In the genomic region with DNA sequence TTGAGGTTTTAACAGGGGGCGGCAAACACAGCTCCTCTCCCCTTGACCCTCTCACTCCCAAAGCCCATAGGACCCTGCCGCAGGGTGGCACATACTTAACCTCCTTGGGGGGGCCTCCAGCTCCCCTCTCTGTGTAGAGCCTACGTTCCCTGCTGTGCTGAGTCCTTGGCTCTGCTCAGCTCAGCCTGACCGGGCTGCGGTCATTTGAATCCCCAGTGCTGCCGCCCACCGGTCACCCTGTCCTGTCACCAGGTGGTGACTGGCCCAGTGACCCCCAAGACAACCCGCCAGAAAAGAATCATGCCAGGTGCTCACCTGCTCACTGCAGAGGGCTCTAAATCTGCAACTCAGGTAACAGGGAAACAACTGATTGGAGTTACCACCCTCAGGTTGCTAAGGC, we compare ENCODE assay signal across 9 cellular contexts. TPM values are rescaled to one million over a fixed set of nuclear protein-coding genes. Genes with fewer than 3 reads are reported as not detected.
A peak's percentile ranks its signal among the peaks of the same experiment; 100 is the strongest.
DNase-seq lines count a peak whose midpoint lies in the region; ATAC-seq, FAIRE-seq and TF ChIP-seq lines count a peak whose summit lies in the region.
"Not testable (repeated sequence)": the region's sequence is repeated elsewhere in the genome, so short reads cannot be mapped to it uniquely, and the experiment has no call there.
"Had no signal": no experiment of that assay in that cellular context is flagged by ENCODE, and none has a peak within 500 bp of the region (broad histone marks: within the 10 kb centered on the region; RNA-seq: fewer than 3 reads in every experiment).

No MANE protein-coding gene starts in this region.

- not testable (repeated sequence) for TF ChIP-seq RAD21 in HepG2 (CRISPR knock-in tag; IDR thresholded peaks at IDR 0.05)

- not testable (repeated sequence) for FAIRE-seq in HepG2 (lab: Jason Lieb, UNC)

- H4K20me1 ChIP-seq in HepG2 (ENCODE audit: insufficient read depth, low read length); neural progenitor cell (ENCODE audit: low read depth): not testable (repeated sequence)

- not testable (repeated sequence) for H3K9ac ChIP-seq in HepG2 (ENCODE audit: insufficient read depth, low read depth, low read length); neural progenitor cell

- H3K4me3 ChIP-seq in HepG2 (replicated peaks in 1 of 3; ENCODE audit: insufficient read depth in 1 of 3, low read depth in 2 of 3, low read length in 3 of 3); neural progenitor cell: not testable (repeated sequence)

- H3K27ac ChIP-seq in CD4-positive, alpha-beta T cell (ENCODE audit: low read depth, low read length); HepG2 (ENCODE audit: extremely low read length, insufficient read depth, low read length); neural progenitor cell: not testable (repeated sequence)

- not testable (repeated sequence) for H3K9me3 ChIP-seq in CD4-positive, alpha-beta T cell (ENCODE audit: control insufficient read depth, low read length); HepG2 (ENCODE audit: low read length); neural progenitor cell (ENCODE audit: low read depth)

- not testable (repeated sequence) for H3K36me3 Mint-ChIP-seq in CD4-positive, alpha-beta T cell (ENCODE audit: low read depth); IgD-negative memory B cell; activated CD4-positive, alpha-beta T cell treated with anti-CD3 and anti-CD28 coated beads, Interleukin-2, amount 10 ng/mL, durations not matched to agents 7 days and 5 days (ENCODE audit: low read depth); brain; natural killer cell; neural progenitor cell; type B pancreatic cell

- not testable (repeated sequence) for H3K27me3 Mint-ChIP-seq in CD4-positive, alpha-beta T cell; IgD-negative memory B cell; activated CD4-positive, alpha-beta T cell treated with anti-CD3 and anti-CD28 coated beads, Interleukin-2, amount 10 ng/mL, durations not matched to agents 7 days and 5 days; brain; natural killer cell (ENCODE audit: low read depth in 2 of 2); neural progenitor cell (ENCODE audit: insufficient read depth, low read depth); type B pancreatic cell

- peak overlapping the region; percentile 23; the same call in 1 of the 2 replicates for H3K4me2 ChIP-seq in HepG2 (ENCODE audit: low read depth, low read length)
- not testable (repeated sequence) for H3K4me2 ChIP-seq in neural progenitor cell

- H3K27me3 ChIP-seq in CD4-positive, alpha-beta T cell (ENCODE audit: control insufficient read depth, insufficient read depth, low read length); HepG2 (ENCODE audit: control insufficient read depth in 1 of 2, insufficient read depth in 2 of 2, low read length in 2 of 2); neural progenitor cell: not testable (repeated sequence)

- H3K36me3 ChIP-seq in HepG2 (replicated peaks in 1 of 2; ENCODE audit: control insufficient read depth in 1 of 2, insufficient read depth in 2 of 2, low read length in 2 of 2); neural progenitor cell: not testable (repeated sequence)

- peaks cover 15% of the 10 kb centered on the region for H3F3A ChIP-seq in neural progenitor cell (ENCODE audit: low read depth)

- DNase-seq in CD4-positive, alpha-beta T cell; activated CD4-positive, alpha-beta T cell treated with anti-CD3 and anti-CD28 coated beads, Interleukin-2, amount 10 ng/mL, durations not matched to agents 7 days and 5 days; HepG2 (ENCODE audit: low spot score); natural killer cell; neural progenitor cell (ENCODE audit: low spot score); type B pancreatic cell (ENCODE audit: extremely low spot score, unreplicated experiment): not testable (repeated sequence)

- not testable (repeated sequence) for H3K27ac Mint-ChIP-seq in CD4-positive, alpha-beta T cell; activated CD4-positive, alpha-beta T cell treated with anti-CD3 and anti-CD28 coated beads, Interleukin-2, amount 10 ng/mL, durations not matched to agents 7 days and 5 days
- H3K27ac Mint-ChIP-seq in IgD-negative memory B cell (peak overlapping the region in 1 of 3 donors; percentile 34), brain (peak overlapping the region in 2 of 5 experiments; percentile 31 to 92), natural killer cell (peak overlapping the region; percentile 18 to 42), neural progenitor cell (peak overlapping the region; percentile 62), type B pancreatic cell (peak overlapping the region; percentile 34)

- peaks cover 24% of the 10 kb centered on the region for H3K4me1 Mint-ChIP-seq in CD4-positive, alpha-beta T cell (ENCODE audit: low read depth)
- peaks cover 8 to 12% (median 9%) of the 10 kb centered on the region in 3 donors for H3K4me1 Mint-ChIP-seq in IgD-negative memory B cell
- peaks cover 26% of the 10 kb centered on the region for H3K4me1 Mint-ChIP-seq in activated CD4-positive, alpha-beta T cell treated with anti-CD3 and anti-CD28 coated beads, Interleukin-2, amount 10 ng/mL, durations not matched to agents 7 days and 5 days
- H3K4me1 Mint-ChIP-seq in brain, result peaks cover 33% of the 10 kb centered on the region
- H3K4me1 Mint-ChIP-seq in natural killer cell, result peaks cover 11 to 33% of the 10 kb centered on the region in 2 donors
- H3K4me1 Mint-ChIP-seq in neural progenitor cell, result peaks cover 17% of the 10 kb centered on the region
- H3K4me1 Mint-ChIP-seq in type B pancreatic cell (ENCODE audit: unreplicated experiment), result not testable (repeated sequence)

- CTCF ChIA-PET in CD4-positive, alpha-beta T cell (lab: Charles Lee); activated CD4-positive, alpha-beta T cell treated with anti-CD3 and anti-CD28 coated beads, Interleukin-2, amount 10 ng/mL, durations not matched to agents 7 days and 5 days (lab: Charles Lee); HepG2 (lab: Yijun Ruan, JAX; ENCODE audit: low intra/inter-chr PET ratio, low total read pairs): not testable (repeated sequence)

- POLR2A ChIA-PET in CD4-positive, alpha-beta T cell (lab: Charles Lee); activated CD4-positive, alpha-beta T cell treated with anti-CD3 and anti-CD28 coated beads, Interleukin-2, amount 10 ng/mL, durations not matched to agents 7 days and 5 days (lab: Charles Lee); HepG2 (lab: Yijun Ruan, JAX): not testable (repeated sequence)

- BruUV-seq in HepG2 (replicated peaks; lab: Mats Ljungman, UMichigan), result not testable (repeated sequence)

- TF ChIP-seq EP300 in HepG2 (IDR thresholded peaks at IDR 0.05; ENCODE audit: low read depth in 2 of 2, low read length in 2 of 2); HepG2 (CRISPR knock-in tag; IDR thresholded peaks at IDR 0.05; ENCODE audit: borderline replicate concordance): not testable (repeated sequence)

- WGBS in HepG2 (ENCODE audit: low lambda C conversion rate), result 51% methylated on average over 6 of the region's 8 CpGs

- in situ Hi-C loops in HepG2 (cut with HindIII; ENCODE audit: extremely low pct_ligation_motif_present, low pct_unique_long_range_greater_than_20kb), result not testable (repeated sequence)

- intact Hi-C loops in CD4-positive, alpha-beta T cell (cut with DNase I, micrococcal nuclease), result loop anchor here in 1 of 2 experiments (10.0 kb wide), 1 partner anchor 133 kb away; no protein-coding TSS in a partner anchor
- intact Hi-C loops in HepG2 (cut with micrococcal nuclease; ENCODE audit: unreplicated experiment); natural killer cell (cut with micrococcal nuclease): not testable (repeated sequence)

- ATAC-seq in CD4-positive, alpha-beta T cell (ENCODE audit: poor library complexity); HepG2; natural killer cell: not testable (repeated sequence)

- H2AFZ ChIP-seq in HepG2 (ENCODE audit: low read length); neural progenitor cell (replicated peaks): not testable (repeated sequence)

- not testable (repeated sequence) for TF ChIP-seq CTCF in CD4-positive, alpha-beta T cell (IDR thresholded peaks at IDR 0.05); brain (conservative IDR thresholded peaks at IDR 0.05); HepG2 (CRISPR knock-in tag; IDR thresholded peaks at IDR 0.05); natural killer cell (IDR thresholded peaks at IDR 0.05); neural progenitor cell (IDR thresholded peaks at IDR 0.05); type B pancreatic cell (conservative IDR thresholded peaks at IDR 0.05)

- not testable (repeated sequence) for H3K79me2 ChIP-seq in HepG2 (ENCODE audit: insufficient read depth, low read length)
- H3K79me2 ChIP-seq in neural progenitor cell (ENCODE audit: low read depth), result peaks cover 18% of the 10 kb centered on the region

- H3K4me3 Mint-ChIP-seq in CD4-positive, alpha-beta T cell, result peak overlapping the region; percentile 67
- H3K4me3 Mint-ChIP-seq in IgD-negative memory B cell, result peak overlapping the region; percentile 25 to 93 (median 77)
- H3K4me3 Mint-ChIP-seq in activated CD4-positive, alpha-beta T cell treated with anti-CD3 and anti-CD28 coated beads, Interleukin-2, amount 10 ng/mL, durations not matched to agents 7 days and 5 days, result peak overlapping the region; percentile 7
- peak overlapping the region in 4 of 5 experiments; percentile 55 to 70 (median 64) for H3K4me3 Mint-ChIP-seq in brain
- H3K4me3 Mint-ChIP-seq in natural killer cell, result peak overlapping the region; percentile 57
- peak overlapping the region; percentile 36 for H3K4me3 Mint-ChIP-seq in neural progenitor cell
- peak overlapping the region; percentile 75 for H3K4me3 Mint-ChIP-seq in type B pancreatic cell

- H3K9me3 Mint-ChIP-seq in CD4-positive, alpha-beta T cell; IgD-negative memory B cell; activated CD4-positive, alpha-beta T cell treated with anti-CD3 and anti-CD28 coated beads, Interleukin-2, amount 10 ng/mL, durations not matched to agents 7 days and 5 days; natural killer cell; type B pancreatic cell: not testable (repeated sequence)
- H3K9me3 Mint-ChIP-seq in brain (peaks cover 0 to 12% (median 8%) of the 10 kb centered on the region in 5 experiments), neural progenitor cell (peaks cover 15% of the 10 kb centered on the region)

- H3K4me1 ChIP-seq in HepG2 (ENCODE audit: insufficient read depth, low read length), result peaks cover 50% of the 10 kb centered on the region
- H3K4me1 ChIP-seq in neural progenitor cell, result not testable (repeated sequence)

- TF ChIP-seq POLR2A in HepG2 (IDR thresholded peaks at IDR 0.05; ENCODE audit: insufficient read depth in 1 of 2, low read depth in 2 of 2, low read length in 2 of 2), result not testable (repeated sequence)

RNA-seq across cellular contexts. Expression of a gene that starts 12.6 kb away (rescaled TPM):
- 1,000 to 10,000 TPM; 4,982 to 5,937 TPM for total RNA-seq in CD4-positive, alpha-beta T cell
- polyA plus RNA-seq in IgD-negative memory B cell (not detected), brain (ENCODE audit: insufficient read depth, low read depth, low replicate concordance) (not detected), HepG2 (2011; rRNA removed) (under 0.01 TPM in 2 replicates)
- 1,000 to 10,000 TPM; 2,316 to 2,477 TPM for total RNA-seq in activated CD4-positive, alpha-beta T cell treated with anti-CD3 and anti-CD28 coated beads, Interleukin-2, amount 10 ng/mL, durations not matched to agents 7 days and 5 days
- total RNA-seq in HepG2 (2016; rRNA removed; fragmentation: Illumina TruSeq; extraction: Trizol) (859 and 11,018 TPM in 2 replicates), natural killer cell (1,000 to 10,000 TPM; 2,937 to 3,261 (median 3,038) TPM), neural progenitor cell (ENCODE audit: low replicate concordance) (under 0.01 TPM in 2 replicates), type B pancreatic cell (ENCODE audit: low replicate concordance) (2,993 and 3,564 TPM in 2 replicates)
- total RNA-seq in HepG2 (2016; cell fraction: cytosol; rRNA removed; fragmentation: Illumina TruSeq; extraction: Trizol; ENCODE audit: low read depth), result 16,281 and 17,236 TPM in 2 replicates
- 1,309 and 10,613 TPM in 2 replicates for total RNA-seq in HepG2 (2016; cell fraction: insoluble cytoplasmic fraction; rRNA removed; fragmentation: Illumina TruSeq; extraction: Trizol)
- total RNA-seq in HepG2 (2016; cell fraction: membrane; rRNA removed; fragmentation: Illumina TruSeq; extraction: Trizol), result 2,848 and 3,475 TPM in 2 replicates
- 52,466 and 64,417 TPM in 2 replicates for total RNA-seq in HepG2 (2016; cell fraction: nucleus; rRNA removed; fragmentation: Illumina TruSeq; extraction: Trizol)
- under 0.01 TPM in 2 replicates for polyA plus RNA-seq in HepG2 (2011; cell fraction: cytosol; rRNA removed)
- polyA plus RNA-seq in HepG2 (2011; cell fraction: nucleus; rRNA removed), result under 0.01 TPM in 2 replicates
- polyA plus RNA-seq in HepG2 (2012), result 59.2 and 78.2 TPM in 2 replicates
- 27.3 and 44.4 TPM in 2 replicates for polyA plus RNA-seq in HepG2 (2016; cell fraction: cytosol; fragmentation: Illumina TruSeq; extraction: Trizol; ENCODE audit: low read depth)
- polyA plus RNA-seq in HepG2 (2016; cell fraction: insoluble cytoplasmic fraction; fragmentation: Illumina TruSeq; extraction: Trizol; ENCODE audit: low read depth), result not detected in 2 replicates
- not detected in 2 replicates for polyA plus RNA-seq in HepG2 (2016; cell fraction: membrane; fragmentation: Illumina TruSeq; extraction: Trizol; ENCODE audit: low read depth)
- polyA plus RNA-seq in HepG2 (2016; cell fraction: nucleus; fragmentation: Illumina TruSeq; extraction: Trizol; ENCODE audit: insufficient read depth, low read depth), result 32.8 TPM in 1 of 2 replicates, not detected in the other
- polyA minus RNA-seq in HepG2 (2011; rRNA and poly(A)+ RNA removed; ENCODE audit: low replicate concordance), result 12,820 and 15,604 TPM in 2 replicates
- polyA minus RNA-seq in HepG2 (2011; cell fraction: cytosol; rRNA and poly(A)+ RNA removed), result 90,102 and 105,040 TPM in 2 replicates
- 42,574 and 58,030 TPM in 2 replicates for polyA minus RNA-seq in HepG2 (2011; cell fraction: nucleus; rRNA and poly(A)+ RNA removed)
- total RNA-seq: HT1080 had no signal

Comparison
In these comparisons a context has a peak if more than half of its experiments do, and no peak if none do; other contexts are left out.
1. H3K4me3 Mint-ChIP-seq: peak in every context shown above with its lines; median percentile 77 in IgD-negative memory B cell; 75 in type B pancreatic cell; 67 in CD4-positive, alpha-beta T cell; 64 in brain; 57 in natural killer cell; 36 in neural progenitor cell; 7 in activated CD4-positive, alpha-beta T cell treated with anti-CD3 and anti-CD28 coated beads, Interleukin-2, amount 10 ng/mL, durations not matched to agents 7 days and 5 days.
2. RNA of a gene that starts 12.6 kb away (total RNA-seq): 859 to 64,417 TPM in HepG2, 4,982 to 5,937 TPM in CD4-positive, alpha-beta T cell, 2,993 to 3,564 TPM in type B pancreatic cell, 2,937 to 3,261 TPM in natural killer cell and 2,316 to 2,477 TPM in activated CD4-positive, alpha-beta T cell treated with anti-CD3 and anti-CD28 coated beads, Interleukin-2, amount 10 ng/mL, durations not matched to agents 7 days and 5 days; under 0.01 TPM in neural progenitor cell; every median in the first group is over 100 times any median in the second.